Comparison of ENCODE assay signal across 16 cellular contexts in genomic region chr2:232024457-232024856, GRCh38.
DNase-seq lines count a peak whose midpoint lies in the region.
"Had no signal": no experiment of that assay in that cellular context is flagged by ENCODE, and none has a peak within 500 bp of the region (broad histone marks: within the 10 kb centered on the region; RNA-seq: fewer than 3 reads in every experiment).

No MANE protein-coding gene starts in this region.

- H3K9me3 ChIP-seq in SJCRH30 (replicated peaks): no peaks in the 10 kb centered on the region
- H3K9me3 ChIP-seq: A549 had no signal

- H3K4me3 ChIP-seq in SJCRH30: no peak overlapping the region
- H3K4me3 ChIP-seq: A549, K562 had no signal

- H3K4me1 ChIP-seq in SJCRH30: peaks cover 78% of the 10 kb centered on the region
- H3K4me1 ChIP-seq: A549 had no signal

- peak overlapping the region; percentile 63 for H3K27ac ChIP-seq in SJCRH30
- H3K27ac ChIP-seq: 22Rv1, A549, C4-2B had no signal

- DNase-seq in DMS 273 (lab: John Stamatoyannopoulos, UW; ENCODE audit: unreplicated experiment): peak; percentile 31
- no peak for DNase-seq in DMS 273 treated with DMSO at 0.1 percent for 48 hours (lab: John Stamatoyannopoulos, UW)
- DNase-seq in NCI-H524 (lab: John Stamatoyannopoulos, UW): peak; percentile 55 to 82
- peak; percentile 85 to 94 for DNase-seq in SJCRH30
- DNase-seq in cerebellar cortex (ENCODE audit: low spot score): no peak
- no peak for DNase-seq in MV-4-11 (lab: John Stamatoyannopoulos, UW)
- DNase-seq in NCI-H69 (lab: John Stamatoyannopoulos, UW): no peak
- DNase-seq in effector CD8-positive, alpha-beta T cell (lab: John Stamatoyannopoulos, UW): no peak
- DNase-seq: AML-193; CD4-positive, alpha-beta memory T cell; H9; IMR-90 had no signal

- no peaks in the 10 kb centered on the region for H3K27me3 ChIP-seq in SJCRH30

- no peaks in the 10 kb centered on the region for H3K36me3 ChIP-seq in SJCRH30

Comparison
In these comparisons a context has a peak if more than half of its experiments do, and no peak if none do; other contexts are left out.
1. DNase-seq: peak in DMS 273 (single experiment), NCI-H524 (2 of 2) and SJCRH30 (2 of 2); none in DMS 273 treated with DMSO at 0.1 percent for 48 hours (single experiment), cerebellar cortex (single experiment), MV-4-11 (single experiment), NCI-H69 (single experiment) and effector CD8-positive, alpha-beta T cell (single experiment).